In the genomic region with DNA sequence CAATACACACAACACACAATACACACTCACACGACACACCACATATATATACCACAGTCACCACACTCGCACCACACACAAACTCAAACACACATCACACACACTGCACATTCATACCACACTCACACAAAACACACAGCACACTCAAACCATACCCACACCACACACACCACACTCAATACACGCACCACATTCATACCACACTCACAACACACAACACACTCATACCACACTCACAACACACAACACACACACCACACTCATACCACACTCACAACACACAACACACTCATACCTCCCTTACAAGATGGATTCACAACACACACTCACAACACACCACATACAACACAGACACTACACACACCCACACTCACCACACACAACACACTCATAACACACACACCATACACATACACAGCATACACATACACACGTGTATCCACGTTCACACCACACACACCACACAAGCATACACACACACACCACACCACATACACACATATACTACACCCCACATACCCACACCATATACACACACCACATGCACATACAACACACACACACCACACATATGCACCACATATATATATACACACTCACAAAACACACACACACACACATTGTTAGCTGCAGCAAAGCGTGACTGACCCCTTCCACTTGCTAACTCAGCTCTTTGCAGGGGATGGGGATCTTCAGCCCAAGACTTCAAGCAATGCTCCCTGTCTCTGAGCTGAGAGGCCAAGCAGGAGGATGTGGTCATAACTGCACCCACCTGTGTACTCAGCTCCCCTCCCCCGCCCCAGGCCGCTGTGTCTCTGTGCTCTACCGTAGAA, we compare ENCODE assay signal across 15 cellular contexts. TPM values are rescaled to one million over a fixed set of nuclear protein-coding genes. Genes with fewer than 3 reads are reported as not detected.
DNase-seq lines count a peak whose midpoint lies in the region; ATAC-seq and TF ChIP-seq lines count a peak whose summit lies in the region.
"Had no signal": no experiment of that assay in that cellular context is flagged by ENCODE, and none has a peak within 500 bp of the region (broad histone marks: within the 10 kb centered on the region; RNA-seq: fewer than 3 reads in every experiment).

No MANE protein-coding gene starts in this region.

- H3K9ac ChIP-seq in BLaER1 treated with 17β-estradiol and CSF1 and Interleukin-3, amounts not matched to agents 10 nM and 100 nM, result no peak overlapping the region
- H3K9ac ChIP-seq in MM.1S (ENCODE audit: low read length) (no peak overlapping the region), fibroblast of lung (ENCODE audit: insufficient read depth, low read length) (no peak overlapping the region)

- peaks cover 5% of the 10 kb centered on the region for H3K36me3 Mint-ChIP-seq in Calu3 (ENCODE audit: insufficient read depth, unreplicated experiment)

- H3K27ac Mint-ChIP-seq in Calu3 (ENCODE audit: unreplicated experiment), result no peak overlapping the region
- H3K27ac Mint-ChIP-seq: activated B cell treated with CpG ODN at 0.5 μM for 24 hours, progenitor cell of endocrine pancreas had no signal

- H3K27me3 Mint-ChIP-seq in Calu3 (ENCODE audit: unreplicated experiment), result no peaks in the 10 kb centered on the region

- H4K20me1 ChIP-seq in BLaER1 treated with 17β-estradiol and CSF1 and Interleukin-3, amounts not matched to agents 10 nM and 100 nM, result no peaks in the 10 kb centered on the region; a peak in 1 of 22 replicates
- H4K20me1 ChIP-seq in MM.1S (ENCODE audit: insufficient read depth, low read length), result no peaks in the 10 kb centered on the region
- no peaks in the 10 kb centered on the region for H4K20me1 ChIP-seq in fibroblast of lung (ENCODE audit: control insufficient read depth, extremely low read depth, insufficient read depth, low read length)

- no peaks in the 10 kb centered on the region for H3K36me3 ChIP-seq in BLaER1 treated with 17β-estradiol and CSF1 and Interleukin-3, amounts not matched to agents 10 nM and 100 nM
- no peaks in the 10 kb centered on the region for H3K36me3 ChIP-seq in MM.1S (replicated peaks; ENCODE audit: insufficient read depth, low read length)
- H3K36me3 ChIP-seq in fibroblast of lung (ENCODE audit: control insufficient read depth, insufficient read depth, low read length), result no peaks in the 10 kb centered on the region
- no peaks in the 10 kb centered on the region for H3K36me3 ChIP-seq in BE2C

- no peak for TF ChIP-seq CTCF in MM.1S (IDR thresholded peaks at IDR 0.05; ENCODE audit: low read length)
- no peak for TF ChIP-seq CTCF in fibroblast of lung (conservative IDR thresholded peaks at IDR 0.05 in 1 of 2, IDR thresholded peaks at IDR 0.05 in 1 of 2; ENCODE audit: low read depth in 1 of 2, low read length in 2 of 2)
- no peak for TF ChIP-seq CTCF in BE2C (IDR thresholded peaks at IDR 0.05; ENCODE audit: low read depth, low read length)
- TF ChIP-seq CTCF in Calu3 (IDR thresholded peaks at IDR 0.05; ENCODE audit: unreplicated experiment), result no peak

- CTCF ChIA-PET in Calu3 (lab: Charles Lee), result interaction anchor here (1.2 kb wide), 1 partner anchor 13 kb away, joined by 3 read pairs; no protein-coding TSS in a partner anchor

- H3K4me1 ChIP-seq in BLaER1 treated with 17β-estradiol and CSF1 and Interleukin-3, amounts not matched to agents 10 nM and 100 nM, result peaks cover 15 to 22% (median 17%) of the 10 kb centered on the region in 10 experiments
- H3K4me1 ChIP-seq in MM.1S (ENCODE audit: low read length), result peaks cover 6% of the 10 kb centered on the region
- peaks cover 17% of the 10 kb centered on the region for H3K4me1 ChIP-seq in fibroblast of lung (ENCODE audit: control insufficient read depth, extremely low read depth, insufficient read depth, low read length)
- no peaks in the 10 kb centered on the region; the same call in 1 of the 2 replicates for H3K4me1 ChIP-seq in BE2C

- no TSS peak for BruUV-seq in Calu3 (replicated peaks; lab: Mats Ljungman, UMichigan)

- DNase-seq in MM.1S, result peak; percentile 45
- no peak for DNase-seq in fibroblast of lung (ENCODE audit: low read depth in 2 of 2)
- DNase-seq in BE2C, result no peak
- no peak for DNase-seq in activated CD4-positive, CD25-positive, alpha-beta regulatory T cell (lab: John Stamatoyannopoulos, UW)
- DNase-seq in Calu3, result no peak
- DNase-seq: activated B cell treated with CpG ODN at 0.5 μM for 24 hours; AML-193; effector CD4-positive, alpha-beta T cell; GDM1; NCI-H1417 treated with DMSO at 0.1 percent for 48 hours; NCI-H526 treated with DMSO at 0.1 percent for 48 hours had no signal

- H3F3A ChIP-seq in MM.1S (ENCODE audit: insufficient read depth, low read length), result no peaks in the 10 kb centered on the region

- H3K4me2 ChIP-seq in BLaER1 treated with 17β-estradiol and CSF1 and Interleukin-3, amounts not matched to agents 10 nM and 100 nM, result peak overlapping the region; percentile 22 to 58 (median 39); a peak in 18 of 22 replicates
- no peak overlapping the region for H3K4me2 ChIP-seq in MM.1S (ENCODE audit: low read depth, low read length)
- peak overlapping the region; percentile 35 for H3K4me2 ChIP-seq in fibroblast of lung (ENCODE audit: extremely low read depth, insufficient read depth, low read length)

- H2AFZ ChIP-seq in MM.1S (ENCODE audit: low read length) (no peak overlapping the region), fibroblast of lung (ENCODE audit: low read length) (no peak overlapping the region)

- H3K27ac ChIP-seq in BLaER1 treated with 17β-estradiol and CSF1 and Interleukin-3, amounts not matched to agents 10 nM and 100 nM, result no peak overlapping the region
- H3K27ac ChIP-seq in MM.1S (ENCODE audit: low read length) (no peak overlapping the region), fibroblast of lung (ENCODE audit: insufficient read depth, low read length) (peak overlapping the region; percentile 34)

- H3K4me1 Mint-ChIP-seq in Calu3 (ENCODE audit: low read depth, unreplicated experiment), result no peaks in the 10 kb centered on the region
- H3K4me1 Mint-ChIP-seq: activated B cell treated with CpG ODN at 0.5 μM for 24 hours had no signal

- H3K9me2 ChIP-seq in MM.1S (replicated peaks; ENCODE audit: insufficient read depth, low read length), result no peaks in the 10 kb centered on the region

- no peaks in the 10 kb centered on the region for H3K79me2 ChIP-seq in MM.1S (ENCODE audit: low read length)
- no peaks in the 10 kb centered on the region for H3K79me2 ChIP-seq in fibroblast of lung (ENCODE audit: control insufficient read depth, insufficient read depth, low read length)

- H3K9me3 ChIP-seq in BLaER1 treated with 17β-estradiol and CSF1 and Interleukin-3, amounts not matched to agents 10 nM and 100 nM (replicated peaks in 1 of 11), result no peaks in the 10 kb centered on the region
- H3K9me3 ChIP-seq in MM.1S (replicated peaks; ENCODE audit: insufficient read depth, low read length), result no peaks in the 10 kb centered on the region
- H3K9me3 ChIP-seq in fibroblast of lung (ENCODE audit: control insufficient read depth, insufficient read depth, low read depth, low read length), result no peaks in the 10 kb centered on the region
- H3K9me3 ChIP-seq in BE2C, result no peaks in the 10 kb centered on the region

- no peak overlapping the region for H3K4me3 ChIP-seq in BLaER1 treated with 17β-estradiol and CSF1 and Interleukin-3, amounts not matched to agents 10 nM and 100 nM
- H3K4me3 ChIP-seq in MM.1S (ENCODE audit: low read length) (no peak overlapping the region), fibroblast of lung (replicated peaks in 1 of 4; ENCODE audit: control extremely low read depth in 1 of 4, insufficient read depth in 1 of 4, low read depth in 3 of 4, low read length in 4 of 4) (no peak overlapping the region), BE2C (ENCODE audit: low read depth, low read length) (no peak overlapping the region)

- no peak overlapping the region for H3K4me3 Mint-ChIP-seq in Calu3 (ENCODE audit: low read depth, unreplicated experiment)
- H3K4me3 Mint-ChIP-seq: activated B cell treated with CpG ODN at 0.5 μM for 24 hours had no signal

- no peaks in the 10 kb centered on the region for H3K27me3 ChIP-seq in BLaER1 treated with 17β-estradiol and CSF1 and Interleukin-3, amounts not matched to agents 10 nM and 100 nM
- H3K27me3 ChIP-seq in MM.1S (replicated peaks; ENCODE audit: insufficient read depth, low read length) (no peaks in the 10 kb centered on the region), fibroblast of lung (ENCODE audit: control insufficient read depth, insufficient read depth, low read length) (no peaks in the 10 kb centered on the region), BE2C (no peaks in the 10 kb centered on the region)

- ATAC-seq in GM19023 (IDR thresholded peaks at IDR 0.05; ENCODE audit: unreplicated experiment) (peak; percentile 53), HG03571 (IDR thresholded peaks at IDR 0.05; ENCODE audit: unreplicated experiment) (no peak)

- no peaks in the 10 kb centered on the region for H3K9me3 Mint-ChIP-seq in Calu3 (ENCODE audit: low read depth, unreplicated experiment)
- H3K9me3 Mint-ChIP-seq: activated B cell treated with CpG ODN at 0.5 μM for 24 hours had no signal

- intact Hi-C loops in Calu3 (cut with micrococcal nuclease; ENCODE audit: unreplicated experiment), result no loop called here

RNA-seq across cellular contexts. Expression of gene SDC1, which starts 59.0 kb away (rescaled TPM):
- 17.5 and 56.8 TPM in 2 replicates for total RNA-seq in fibroblast of lung
- 14.6 and 45.5 TPM in 2 replicates for polyA plus RNA-seq in fibroblast of lung
- polyA plus RNA-seq in fibroblast of lung (2012), result 16.6 and 55.9 TPM in 2 replicates
- polyA minus RNA-seq in fibroblast of lung (ENCODE audit: low replicate concordance), result 16.0 and 27.4 TPM in 2 replicates
- 21.2 TPM for polyA plus RNA-seq in BE2C (2012; ENCODE audit: insufficient read depth, insufficient read length, low read depth)
- total RNA-seq in Calu3 (2022), result 118 and 136 TPM in 2 replicates
- total RNA-seq: activated B cell treated with CpG ODN at 0.5 μM for 24 hours had no signal
